ENCODE assay signal across 8 cellular contexts in genomic region chr15:92903588-92903955, GRCh38. TPM values are rescaled to one million over a fixed set of nuclear protein-coding genes. Genes with fewer than 3 reads are reported as not detected.
DNase-seq lines count a peak whose midpoint lies in the region; TF ChIP-seq lines count a peak whose summit lies in the region.

No MANE protein-coding gene starts in this region.

- no peak for TF ChIP-seq POLR2A in prostate gland (IDR thresholded peaks at IDR 0.05)

- intact Hi-C loops in prostate gland (cut with DNase I) = loop anchor here (5.0 kb wide), 1 partner anchor 96 kb away; no protein-coding TSS in a partner anchor

- DNase-seq in RKO (ENCODE audit: low spot score) = peak; percentile 43
- DNase-seq in epithelial cell of proximal tubule (ENCODE audit: low read depth) = no peak
- DNase-seq in prostate gland (ENCODE audit: low spot score) = no peak
- no peak for DNase-seq in stimulated activated CD4-positive, alpha-beta T cell treated with anti-CD3 and anti-CD28 coated beads, Interleukin-4, amount 100 ng/mL, for 4 hours
- no peak for DNase-seq in stimulated activated CD4-positive, alpha-beta T cell treated with anti-CD3 and anti-CD28 coated beads, Interleukin-4, amount 100 ng/mL, for 1 hour
- DNase-seq in effector CD4-positive, alpha-beta T cell = no peak
- DNase-seq in GM19240 (ENCODE audit: insufficient read length, low spot score) = no peak

- H3K9me3 ChIP-seq in ES-I3 (ENCODE audit: control insufficient read depth, insufficient read depth, low read length) = no peaks in the 10 kb centered on the region
- no peaks in the 10 kb centered on the region for H3K9me3 ChIP-seq in prostate gland

- H3K4me3 ChIP-seq in epithelial cell of proximal tubule (ENCODE audit: low read depth, low read length) (peak overlapping the region; percentile 60), prostate gland (peak overlapping the region; percentile 55 to 63)

- 2% methylated on average over 8 of the region's 8 CpGs for WGBS in prostate gland

- peaks cover 34% of the 10 kb centered on the region for H3K4me1 ChIP-seq in ES-I3 (ENCODE audit: insufficient read depth, low read length)
- H3K4me1 ChIP-seq in prostate gland (replicated peaks) = peaks cover 7% of the 10 kb centered on the region

- TF ChIP-seq CTCF in epithelial cell of proximal tubule (conservative IDR thresholded peaks at IDR 0.05; ENCODE audit: low read depth, low read length) (no peak), prostate gland (IDR thresholded peaks at IDR 0.05) (no peak)

- H3K36me3 ChIP-seq in ES-I3 (ENCODE audit: insufficient read depth, low read length) (no peaks in the 10 kb centered on the region), prostate gland (no peaks in the 10 kb centered on the region)

- H3K27me3 ChIP-seq in prostate gland (replicated peaks; ENCODE audit: insufficient read depth) = no peaks in the 10 kb centered on the region

- peak overlapping the region; percentile 88 for H3K9ac ChIP-seq in ES-I3 (ENCODE audit: low read depth, low read length)

- H3K27ac ChIP-seq in prostate gland = peak overlapping the region; percentile 98

RNA-seq across cellular contexts. Expression of gene CHD2, which starts 3.4 kb away (rescaled TPM):
- total RNA-seq in epithelial cell of proximal tubule (19.5 and 26.5 TPM in 2 replicates), prostate gland (100 to 1,000 TPM in 1 of 2 donors, 10 to 100 TPM in 1; 76.3 to 137 TPM)
